ENCODE assay signal across 8 cellular contexts in genomic region chr13:44918323-44919102, GRCh38.
A peak's percentile ranks its signal among the peaks of the same experiment; 100 is the strongest.
DNase-seq lines count a peak whose midpoint lies in the region; ATAC-seq and TF ChIP-seq lines count a peak whose summit lies in the region.

No MANE protein-coding gene starts in this region.

- TF ChIP-seq CTCF in DND-41 (IDR thresholded peaks at IDR 0.05; ENCODE audit: borderline replicate concordance, extremely low read depth, low read length, poor library complexity, severe bottlenecking), result peak; percentile 70
- peak; percentile 71 for TF ChIP-seq CTCF in IMR-90 (conservative IDR thresholded peaks at IDR 0.05; ENCODE audit: low read depth, low read length)
- peak; percentile 78 for TF ChIP-seq CTCF in osteoblast (IDR thresholded peaks at IDR 0.05; ENCODE audit: extremely low read depth, low read depth, low read length)
- peak in 5 of 6 experiments; percentile 78 to 93 (median 81) for TF ChIP-seq CTCF in thyroid gland (IDR thresholded peaks at IDR 0.05)

- H3K14ac ChIP-seq in IMR-90 (replicated peaks; ENCODE audit: low read depth, low read length), result peak overlapping the region; percentile 99

- in situ Hi-C loops in IMR-90 (cut with MboI; ENCODE audit: low sequenced_read_pairs), result no loop called here

- H3K23ac ChIP-seq in IMR-90 (ENCODE audit: low read depth, low read length), result peak overlapping the region; percentile 94

- H3K27ac ChIP-seq in DND-41 (ENCODE audit: low read length), result peak overlapping the region; percentile 99
- peak overlapping the region; percentile 89 for H3K27ac ChIP-seq in IMR-90 (ENCODE audit: insufficient read depth, low read length)
- H3K27ac ChIP-seq in SJSA1, result peak overlapping the region; percentile 95
- H3K27ac ChIP-seq in osteoblast (ENCODE audit: low read depth, low read length), result peak overlapping the region; percentile 96
- peak overlapping the region; percentile 95 to 100 (median 99) for H3K27ac ChIP-seq in thyroid gland

- no peak overlapping the region for H3K4me3 Mint-ChIP-seq in activated naive CD4-positive, alpha-beta T cell treated with anti-CD3 and anti-CD28 coated beads for 36 hours

- peak overlapping the region; percentile 95 for H2AK5ac ChIP-seq in IMR-90 (ENCODE audit: low read depth, low read length)

- no peaks in the 10 kb centered on the region for H3K79me2 ChIP-seq in DND-41 (ENCODE audit: insufficient read depth, low read length)
- H3K79me2 ChIP-seq in osteoblast (ENCODE audit: insufficient read depth, low read length), result no peaks in the 10 kb centered on the region

- intact Hi-C loops in IMR-90 (cut with micrococcal nuclease), result loop anchor here (1.0 to 5.0 kb wide), 2 partner anchors 101 to 341 kb away; no protein-coding TSS in a partner anchor
- intact Hi-C loops in activated naive CD4-positive, alpha-beta T cell treated with anti-CD3 and anti-CD28 coated beads for 36 hours (cut with micrococcal nuclease), result loop anchor here (1.0 to 5.0 kb wide), 9 partner anchors 71 to 661 kb away; partner anchors contain the start of genes GPALPP1, GTF2F2, NUFIP1 and TPT1
- intact Hi-C loops in head of caudate nucleus (cut with DNase I), result loop anchor here (2.0 to 10.0 kb wide), 2 partner anchors 56 to 342 kb away; partner anchors contain the start of gene TSC22D1
- intact Hi-C loops in thyroid gland (cut with DNase I), result loop anchor here (10.0 kb wide), 1 partner anchor 56 kb away; no protein-coding TSS in a partner anchor

- H3K4me1 ChIP-seq in DND-41 (ENCODE audit: insufficient read depth, low read length), result peaks cover 22% of the 10 kb centered on the region
- H3K4me1 ChIP-seq in IMR-90 (ENCODE audit: control insufficient read depth, insufficient read depth, low read length), result peaks cover 10% of the 10 kb centered on the region
- H3K4me1 ChIP-seq in SJSA1 (replicated peaks), result peaks cover 23% of the 10 kb centered on the region
- H3K4me1 ChIP-seq in osteoblast (ENCODE audit: insufficient read depth, low read length), result peaks cover 34% of the 10 kb centered on the region
- H3K4me1 ChIP-seq in thyroid gland, result peaks cover 29 to 30% of the 10 kb centered on the region in 2 donors

- DNase-seq in DND-41 (no peak), IMR-90 (peak; percentile 97), SJSA1 (ENCODE audit: low read depth in 1 of 2, low spot score in 2 of 2) (peak; percentile 96), head of caudate nucleus (peak; percentile 70 to 92 (median 82)), osteoblast (ENCODE audit: insufficient read length, low spot score, missing footprints) (peak; percentile 92), thyroid gland (peak; percentile 91 to 93)
- DNase-seq in activated naive CD4-positive, alpha-beta T cell treated with anti-CD3 and anti-CD28 coated beads for 36 hours, result peak; percentile 83

- H3K27me3 ChIP-seq in DND-41 (ENCODE audit: insufficient read depth, low read length, poor library complexity), result no peaks in the 10 kb centered on the region
- no peaks in the 10 kb centered on the region for H3K27me3 ChIP-seq in IMR-90 (ENCODE audit: control insufficient read depth, insufficient read depth, low read length)
- H3K27me3 ChIP-seq in SJSA1 (replicated peaks), result no peaks in the 10 kb centered on the region
- no peaks in the 10 kb centered on the region for H3K27me3 ChIP-seq in osteoblast (ENCODE audit: insufficient read depth, low read length)
- H3K27me3 ChIP-seq in thyroid gland, result no peaks in the 10 kb centered on the region

- H2BK15ac ChIP-seq in IMR-90 (ENCODE audit: low read depth, low read length), result peak overlapping the region; percentile 99

- H3K27me3 Mint-ChIP-seq in activated naive CD4-positive, alpha-beta T cell treated with anti-CD3 and anti-CD28 coated beads for 36 hours (ENCODE audit: low read depth), result no peaks in the 10 kb centered on the region

- TF ChIP-seq RAD21 in IMR-90 (IDR thresholded peaks at IDR 0.05; ENCODE audit: low read length), result peak; percentile 64

- no peaks in the 10 kb centered on the region for H3K9me3 Mint-ChIP-seq in activated naive CD4-positive, alpha-beta T cell treated with anti-CD3 and anti-CD28 coated beads for 36 hours

- peak overlapping the region; percentile 97 for H3K4ac ChIP-seq in IMR-90 (ENCODE audit: low read depth, low read length)

- peak overlapping the region; percentile 73 for H4K5ac ChIP-seq in IMR-90 (ENCODE audit: low read depth, low read length)

- H4K20me1 ChIP-seq in DND-41 (ENCODE audit: insufficient read depth, low read length) (no peaks in the 10 kb centered on the region), IMR-90 (ENCODE audit: insufficient read depth, low read length) (0 out of 2 replicates have a peak, but pooled peaks cover 3% of the 10 kb centered on the region), osteoblast (ENCODE audit: insufficient read depth, low read length) (no peaks in the 10 kb centered on the region)

- peak overlapping the region; percentile 54 to 97 for H4K8ac ChIP-seq in IMR-90 (ENCODE audit: low read depth in 2 of 2, low read length in 2 of 2)

- peak overlapping the region; percentile 86 for H2AK9ac ChIP-seq in IMR-90 (replicated peaks; ENCODE audit: low read depth, low read length, poor library complexity)

- POLR2A ChIA-PET in IMR-90 (lab: Charles Lee; ENCODE audit: unreplicated experiment), result interaction anchor here (0.5 to 1.7 kb wide), 2 partner anchors 10 to 870 kb away, joined by 3 to 7 read pairs; no protein-coding TSS in a partner anchor

- WGBS in IMR-90 (ENCODE audit: extremely low coverage in 2 of 2, insufficient read length in 1 of 2), 2 experiments, result 19% methylated on average over 8 of the region's 26 CpGs; no CpG with 5 or more reads in 1 of the 2 experiments
- 10 to 16% methylated on average over 23 to 26 of the region's 26 CpGs for WGBS in thyroid gland, 2 donors

- H3K9ac ChIP-seq in DND-41 (ENCODE audit: low read depth, low read length) (peak overlapping the region; percentile 73), IMR-90 (ENCODE audit: low read depth, low read length) (peak overlapping the region; percentile 73)

- peak; percentile 68 for ATAC-seq in DND-41 (ENCODE audit: insufficient read depth, low read depth)
- peak; percentile 90 for ATAC-seq in GM21576 (IDR thresholded peaks at IDR 0.05; ENCODE audit: unreplicated experiment)
- ATAC-seq in IMR-90 (ENCODE audit: low read depth), result peak; percentile 88

- peak overlapping the region; percentile 74 for H3K18ac ChIP-seq in IMR-90 (ENCODE audit: low read depth, low read length)

- CTCF ChIA-PET in IMR-90 (lab: Yijun Ruan, JAX), result interaction anchor here (0.5 to 1.3 kb wide), 3 partner anchors 10 to 431 kb away, joined by 3 to 4 read pairs (median 3); no protein-coding TSS in a partner anchor
- CTCF ChIA-PET in activated naive CD4-positive, alpha-beta T cell treated with anti-CD3 and anti-CD28 coated beads for 36 hours (lab: Charles Lee), result interaction anchor here (0.6 to 2.1 kb wide), 5 partner anchors 9 to 435 kb away, joined by 3 to 10 read pairs (median 5); no protein-coding TSS in a partner anchor

- H3K9me3 ChIP-seq in DND-41 (ENCODE audit: insufficient read depth, low read length, severe bottlenecking) (no peaks in the 10 kb centered on the region), IMR-90 (ENCODE audit: control insufficient read depth, insufficient read depth, low read length) (no peaks in the 10 kb centered on the region), SJSA1 (replicated peaks) (no peaks in the 10 kb centered on the region), osteoblast (ENCODE audit: low read depth, low read length) (no peaks in the 10 kb centered on the region), thyroid gland (no peaks in the 10 kb centered on the region)

- H3K36me3 ChIP-seq in DND-41 (ENCODE audit: insufficient read depth, low read length) (no peaks in the 10 kb centered on the region), IMR-90 (ENCODE audit: control insufficient read depth, insufficient read depth, low read length) (no peaks in the 10 kb centered on the region), SJSA1 (no peaks in the 10 kb centered on the region), osteoblast (ENCODE audit: insufficient read depth, low read length) (no peaks in the 10 kb centered on the region), thyroid gland (no peaks in the 10 kb centered on the region)

- H3K79me1 ChIP-seq in IMR-90 (ENCODE audit: low read depth in 1 of 2, low read length in 2 of 2), result no peaks in the 10 kb centered on the region

- no TSS peak for BruUV-seq in IMR-90 (replicated peaks; lab: Mats Ljungman, UMichigan)

- H3K4me2 ChIP-seq in DND-41 (ENCODE audit: insufficient read depth, low read length) (peak overlapping the region; percentile 79), IMR-90 (ENCODE audit: low read depth, low read length) (peak overlapping the region; percentile 64), osteoblast (ENCODE audit: insufficient read depth, low read length) (peak overlapping the region; percentile 90)

- H3K56ac ChIP-seq in IMR-90 (ENCODE audit: extremely low read depth, insufficient read depth, low read length), result peak overlapping the region; percentile 99

- H3K4me3 ChIP-seq in DND-41 (ENCODE audit: low read depth in 1 of 2, low read length in 2 of 2) (peak overlapping the region; percentile 27 to 64), IMR-90 (ENCODE audit: insufficient read depth, low read depth, low read length) (peak overlapping the region; percentile 52), SJSA1 (peak overlapping the region; percentile 41), osteoblast (ENCODE audit: insufficient read depth, low read length) (peak overlapping the region; percentile 76), thyroid gland (replicated peaks in 1 of 3) (peak overlapping the region; percentile 23 to 77 (median 29))

- peak overlapping the region; percentile 97 for H4K91ac ChIP-seq in IMR-90 (ENCODE audit: insufficient read depth, low read depth, low read length)

- H2BK5ac ChIP-seq in IMR-90 (ENCODE audit: low read depth, low read length, poor library complexity, severe bottlenecking), result peak overlapping the region; percentile 94

- dilution Hi-C loops in IMR-90 (cut with HindIII; ENCODE audit: low sequenced_read_pairs, unreplicated experiment), result no loop called here

- peak overlapping the region; percentile 96 for H2AFZ ChIP-seq in DND-41 (ENCODE audit: low read depth, low read length)
- H2AFZ ChIP-seq in IMR-90 (replicated peaks; ENCODE audit: low read length, poor library complexity), result peak overlapping the region; percentile 96
- H2AFZ ChIP-seq in osteoblast (ENCODE audit: low read length), result peak overlapping the region; percentile 92

- TF ChIP-seq POLR2A in IMR-90 (IDR thresholded peaks at IDR 0.05; ENCODE audit: low read depth, low read length), result peak; percentile 9; the same call in 1 of the 2 replicates
- TF ChIP-seq POLR2A in thyroid gland (IDR thresholded peaks at IDR 0.05), result peak in 1 of 2 donors; percentile 85

- H3K4me1 Mint-ChIP-seq in activated naive CD4-positive, alpha-beta T cell treated with anti-CD3 and anti-CD28 coated beads for 36 hours (ENCODE audit: low read depth), result peaks cover 3% of the 10 kb centered on the region

- no peak overlapping the region for H3K27ac Mint-ChIP-seq in activated naive CD4-positive, alpha-beta T cell treated with anti-CD3 and anti-CD28 coated beads for 36 hours

- H2BK120ac ChIP-seq in IMR-90 (ENCODE audit: low read depth, low read length), result peak overlapping the region; percentile 96

- peaks cover 12% of the 10 kb centered on the region; the same call in 1 of the 2 replicates for H3K9me1 ChIP-seq in IMR-90 (ENCODE audit: insufficient read depth, low read length)

- H3K36me3 Mint-ChIP-seq in activated naive CD4-positive, alpha-beta T cell treated with anti-CD3 and anti-CD28 coated beads for 36 hours (ENCODE audit: low read depth), result no peaks in the 10 kb centered on the region

- H2BK20ac ChIP-seq in IMR-90 (ENCODE audit: low read depth, low read length), result peak overlapping the region; percentile 94
